ENCODE assay signal across 1 cellular context in the genomic region with DNA sequence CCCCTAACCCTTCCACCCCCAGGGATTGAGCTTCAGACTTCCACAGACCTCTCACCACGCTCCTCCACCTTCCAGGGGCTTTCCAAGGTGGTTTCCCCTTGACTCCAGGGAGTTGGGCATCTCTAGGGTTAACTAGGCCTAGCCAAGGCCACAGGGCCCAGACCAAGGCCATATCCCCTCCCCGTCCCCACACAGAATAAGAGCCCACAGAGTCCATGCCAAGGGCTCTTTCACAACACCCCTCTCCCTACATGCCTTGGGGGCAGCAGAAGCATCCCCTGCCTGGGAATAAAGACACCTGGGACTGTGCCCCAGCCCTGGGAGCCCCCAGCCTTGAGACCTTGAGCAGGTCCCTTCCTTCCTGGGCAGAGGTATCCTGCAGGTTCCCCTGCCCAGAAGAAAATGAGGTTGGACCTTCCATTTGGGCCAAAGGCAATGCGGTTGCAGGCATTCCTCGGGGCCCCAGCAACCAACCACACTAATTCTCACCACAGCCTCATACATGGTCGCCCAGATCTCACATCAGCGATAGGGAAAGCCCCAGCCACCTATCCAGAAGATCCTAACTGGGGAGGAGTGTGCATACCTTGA.
TF ChIP-seq lines count a peak whose summit lies in the region.

No MANE protein-coding gene starts in this region.

TF ChIP-seq in GM12878, 131 proteins besides CTCF, POLR2A, EP300 and RAD21 (continued from another document and continues in another):
- peak; percentile 85 for TF ChIP-seq RUNX3 (IDR thresholded peaks at IDR 0.05; ENCODE audit: low read length)
- TF ChIP-seq MEF2B (IDR thresholded peaks at IDR 0.05; ENCODE audit: partially characterized antibody, poor library complexity, severe bottlenecking) = peak; percentile 25
- TF ChIP-seq ATF7 (IDR thresholded peaks at IDR 0.05; ENCODE audit: low read depth) = no peak
- TF ChIP-seq CBFB (IDR thresholded peaks at IDR 0.05; ENCODE audit: low read depth) = peak; percentile 73; the same call in 1 of the 2 replicates
- no peak for TF ChIP-seq SIX5 (IDR thresholded peaks at IDR 0.05; ENCODE audit: low read depth, low read length, severe bottlenecking)
- TF ChIP-seq MEF2A (IDR thresholded peaks at IDR 0.05; ENCODE audit: insufficient read depth, low read depth, low read length) = no peak
- TF ChIP-seq, protein P1, sequence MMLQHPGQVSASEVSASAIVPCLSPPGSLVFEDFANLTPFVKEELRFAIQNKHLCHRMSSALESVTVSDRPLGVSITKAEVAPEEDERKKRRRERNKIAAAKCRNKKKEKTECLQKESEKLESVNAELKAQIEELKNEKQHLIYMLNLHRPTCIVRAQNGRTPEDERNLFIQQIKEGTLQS (IDR thresholded peaks at IDR 0.05; ENCODE audit: borderline replicate concordance, extremely low read depth, low read depth, low read length) = no peak
- no peak for TF ChIP-seq SIN3A (IDR thresholded peaks at IDR 0.05; ENCODE audit: low read depth, low read length)
- TF ChIP-seq SMC3 (IDR thresholded peaks at IDR 0.05; ENCODE audit: borderline replicate concordance, low read length) = no peak
- no peak for TF ChIP-seq ZBTB11 (CRISPR knock-in tag; IDR thresholded peaks at IDR 0.05)
- TF ChIP-seq, protein P2, sequence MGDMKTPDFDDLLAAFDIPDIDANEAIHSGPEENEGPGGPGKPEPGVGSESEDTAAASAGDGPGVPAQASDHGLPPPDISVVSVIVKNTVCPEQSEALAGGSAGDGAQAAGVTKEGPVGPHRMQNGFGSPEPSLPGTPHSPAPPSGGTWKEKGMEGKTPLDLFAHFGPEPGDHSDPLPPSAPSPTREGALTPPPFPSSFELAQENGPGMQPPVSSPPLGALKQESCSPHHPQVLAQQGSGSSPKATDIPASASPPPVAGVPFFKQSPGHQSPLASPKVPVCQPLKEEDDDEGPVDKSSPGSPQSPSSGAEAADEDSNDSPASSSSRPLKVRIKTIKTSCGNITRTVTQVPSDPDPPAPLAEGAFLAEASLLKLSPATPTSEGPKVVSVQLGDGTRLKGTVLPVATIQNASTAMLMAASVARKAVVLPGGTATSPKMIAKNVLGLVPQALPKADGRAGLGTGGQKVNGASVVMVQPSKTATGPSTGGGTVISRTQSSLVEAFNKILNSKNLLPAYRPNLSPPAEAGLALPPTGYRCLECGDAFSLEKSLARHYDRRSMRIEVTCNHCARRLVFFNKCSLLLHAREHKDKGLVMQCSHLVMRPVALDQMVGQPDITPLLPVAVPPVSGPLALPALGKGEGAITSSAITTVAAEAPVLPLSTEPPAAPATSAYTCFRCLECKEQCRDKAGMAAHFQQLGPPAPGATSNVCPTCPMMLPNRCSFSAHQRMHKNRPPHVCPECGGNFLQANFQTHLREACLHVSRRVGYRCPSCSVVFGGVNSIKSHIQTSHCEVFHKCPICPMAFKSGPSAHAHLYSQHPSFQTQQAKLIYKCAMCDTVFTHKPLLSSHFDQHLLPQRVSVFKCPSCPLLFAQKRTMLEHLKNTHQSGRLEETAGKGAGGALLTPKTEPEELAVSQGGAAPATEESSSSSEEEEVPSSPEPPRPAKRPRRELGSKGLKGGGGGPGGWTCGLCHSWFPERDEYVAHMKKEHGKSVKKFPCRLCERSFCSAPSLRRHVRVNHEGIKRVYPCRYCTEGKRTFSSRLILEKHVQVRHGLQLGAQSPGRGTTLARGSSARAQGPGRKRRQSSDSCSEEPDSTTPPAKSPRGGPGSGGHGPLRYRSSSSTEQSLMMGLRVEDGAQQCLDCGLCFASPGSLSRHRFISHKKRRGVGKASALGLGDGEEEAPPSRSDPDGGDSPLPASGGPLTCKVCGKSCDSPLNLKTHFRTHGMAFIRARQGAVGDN (IDR thresholded peaks at IDR 0.05) = no peak
- TF ChIP-seq YBX1 (IDR thresholded peaks at IDR 0.05) = no peak
- TF ChIP-seq SMAD1 (IDR thresholded peaks at IDR 0.05; ENCODE audit: low read depth, partially characterized antibody) = no peak
- TF ChIP-seq NFIC (IDR thresholded peaks at IDR 0.05; ENCODE audit: low read depth, low read length) = no peak
- TF ChIP-seq BACH1 (IDR thresholded peaks at IDR 0.05; ENCODE audit: borderline replicate concordance) = no peak
- TF ChIP-seq, protein P3, sequence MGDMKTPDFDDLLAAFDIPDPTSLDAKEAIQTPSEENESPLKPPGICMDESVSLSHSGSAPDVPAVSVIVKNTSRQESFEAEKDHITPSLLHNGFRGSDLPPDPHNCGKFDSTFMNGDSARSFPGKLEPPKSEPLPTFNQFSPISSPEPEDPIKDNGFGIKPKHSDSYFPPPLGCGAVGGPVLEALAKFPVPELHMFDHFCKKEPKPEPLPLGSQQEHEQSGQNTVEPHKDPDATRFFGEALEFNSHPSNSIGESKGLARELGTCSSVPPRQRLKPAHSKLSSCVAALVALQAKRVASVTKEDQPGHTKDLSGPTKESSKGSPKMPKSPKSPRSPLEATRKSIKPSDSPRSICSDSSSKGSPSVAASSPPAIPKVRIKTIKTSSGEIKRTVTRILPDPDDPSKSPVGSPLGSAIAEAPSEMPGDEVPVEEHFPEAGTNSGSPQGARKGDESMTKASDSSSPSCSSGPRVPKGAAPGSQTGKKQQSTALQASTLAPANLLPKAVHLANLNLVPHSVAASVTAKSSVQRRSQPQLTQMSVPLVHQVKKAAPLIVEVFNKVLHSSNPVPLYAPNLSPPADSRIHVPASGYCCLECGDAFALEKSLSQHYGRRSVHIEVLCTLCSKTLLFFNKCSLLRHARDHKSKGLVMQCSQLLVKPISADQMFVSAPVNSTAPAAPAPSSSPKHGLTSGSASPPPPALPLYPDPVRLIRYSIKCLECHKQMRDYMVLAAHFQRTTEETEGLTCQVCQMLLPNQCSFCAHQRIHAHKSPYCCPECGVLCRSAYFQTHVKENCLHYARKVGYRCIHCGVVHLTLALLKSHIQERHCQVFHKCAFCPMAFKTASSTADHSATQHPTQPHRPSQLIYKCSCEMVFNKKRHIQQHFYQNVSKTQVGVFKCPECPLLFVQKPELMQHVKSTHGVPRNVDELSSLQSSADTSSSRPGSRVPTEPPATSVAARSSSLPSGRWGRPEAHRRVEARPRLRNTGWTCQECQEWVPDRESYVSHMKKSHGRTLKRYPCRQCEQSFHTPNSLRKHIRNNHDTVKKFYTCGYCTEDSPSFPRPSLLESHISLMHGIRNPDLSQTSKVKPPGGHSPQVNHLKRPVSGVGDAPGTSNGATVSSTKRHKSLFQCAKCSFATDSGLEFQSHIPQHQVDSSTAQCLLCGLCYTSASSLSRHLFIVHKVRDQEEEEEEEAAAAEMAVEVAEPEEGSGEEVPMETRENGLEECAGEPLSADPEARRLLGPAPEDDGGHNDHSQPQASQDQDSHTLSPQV (IDR thresholded peaks at IDR 0.05) = no peak
- 0 out of 4 replicates have a peak, but pooled peaks have one; percentile 13 to 20 for TF ChIP-seq IKZF2 (IDR thresholded peaks at IDR 0.05)
- no peak for TF ChIP-seq SPI1 (IDR thresholded peaks at IDR 0.05; ENCODE audit: borderline replicate concordance, insufficient read depth, low read depth, low read length)
- no peak for TF ChIP-seq MXI1 (IDR thresholded peaks at IDR 0.05; ENCODE audit: low read depth, low read length)
- TF ChIP-seq BMI1 (IDR thresholded peaks at IDR 0.05; ENCODE audit: borderline replicate concordance) = no peak
- no peak for TF ChIP-seq TARDBP (IDR thresholded peaks at IDR 0.05; ENCODE audit: borderline replicate concordance)
- TF ChIP-seq CHD1 (IDR thresholded peaks at IDR 0.05; ENCODE audit: low read depth, low read length) = no peak
- no peak for TF ChIP-seq POU2F2 (IDR thresholded peaks at IDR 0.05; ENCODE audit: borderline replicate concordance, low read depth, low read length)
- no peak for TF ChIP-seq ZNF384 (IDR thresholded peaks at IDR 0.05; ENCODE audit: borderline replicate concordance, low read depth, low read length)
- no peak for TF ChIP-seq SUZ12 (IDR thresholded peaks at IDR 0.05; ENCODE audit: unreplicated experiment)
- no peak for TF ChIP-seq E2F8 (IDR thresholded peaks at IDR 0.05; ENCODE audit: low read depth, partially characterized antibody)
- peak; percentile 65 for TF ChIP-seq EED (IDR thresholded peaks at IDR 0.05; ENCODE audit: low read depth)
- TF ChIP-seq RAD51 (IDR thresholded peaks at IDR 0.05) = no peak
- no peak for TF ChIP-seq SMARCA5 (IDR thresholded peaks at IDR 0.05)
- TF ChIP-seq CREB1 (IDR thresholded peaks at IDR 0.05; ENCODE audit: low read depth) = no peak
- TF ChIP-seq RELA (IDR thresholded peaks at IDR 0.05; ENCODE audit: borderline replicate concordance, partially characterized antibody) = peak; percentile 71
- TF ChIP-seq NRF1 (conservative IDR thresholded peaks at IDR 0.05; ENCODE audit: low read depth, low read length) = no peak
- TF ChIP-seq IKZF1 (conservative IDR thresholded peaks at IDR 0.05) = no peak; the same call in none of the 2 replicates
- no peak for TF ChIP-seq CBX3 (IDR thresholded peaks at IDR 0.05; ENCODE audit: borderline replicate concordance, low read depth)
- TF ChIP-seq IRF4 (IDR thresholded peaks at IDR 0.05; ENCODE audit: low read depth, low read length) = no peak
- TF ChIP-seq RELB (IDR thresholded peaks at IDR 0.05; ENCODE audit: low read depth) = peak; percentile 48; the same call in 1 of the 2 replicates
- TF ChIP-seq BHLHE40 (IDR thresholded peaks at IDR 0.05; ENCODE audit: borderline replicate concordance in 1 of 2, low read depth in 2 of 2, low read length in 1 of 2) = no peak
- 0 out of 2 replicates have a peak, but pooled peaks have one; percentile 21 for TF ChIP-seq YY1 (IDR thresholded peaks at IDR 0.05; ENCODE audit: low read depth, low read length)
- TF ChIP-seq BCL11A (IDR thresholded peaks at IDR 0.05; ENCODE audit: low read depth, low read length) = no peak
- no peak for TF ChIP-seq HCFC1 (IDR thresholded peaks at IDR 0.05; ENCODE audit: low read length)
- TF ChIP-seq, protein P4, sequence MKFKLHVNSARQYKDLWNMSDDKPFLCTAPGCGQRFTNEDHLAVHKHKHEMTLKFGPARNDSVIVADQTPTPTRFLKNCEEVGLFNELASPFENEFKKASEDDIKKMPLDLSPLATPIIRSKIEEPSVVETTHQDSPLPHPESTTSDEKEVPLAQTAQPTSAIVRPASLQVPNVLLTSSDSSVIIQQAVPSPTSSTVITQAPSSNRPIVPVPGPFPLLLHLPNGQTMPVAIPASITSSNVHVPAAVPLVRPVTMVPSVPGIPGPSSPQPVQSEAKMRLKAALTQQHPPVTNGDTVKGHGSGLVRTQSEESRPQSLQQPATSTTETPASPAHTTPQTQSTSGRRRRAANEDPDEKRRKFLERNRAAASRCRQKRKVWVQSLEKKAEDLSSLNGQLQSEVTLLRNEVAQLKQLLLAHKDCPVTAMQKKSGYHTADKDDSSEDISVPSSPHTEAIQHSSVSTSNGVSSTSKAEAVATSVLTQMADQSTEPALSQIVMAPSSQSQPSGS (IDR thresholded peaks at IDR 0.05; ENCODE audit: low read length) = no peak
- TF ChIP-seq ZZZ3 (IDR thresholded peaks at IDR 0.05; ENCODE audit: control insufficient read depth, insufficient read length, low read depth) = no peak
- no peak for TF ChIP-seq TBL1XR1 (IDR thresholded peaks at IDR 0.05; ENCODE audit: low read depth, low read length)
